Comparison of ENCODE assay signal across 9 cellular contexts in the genomic region with DNA sequence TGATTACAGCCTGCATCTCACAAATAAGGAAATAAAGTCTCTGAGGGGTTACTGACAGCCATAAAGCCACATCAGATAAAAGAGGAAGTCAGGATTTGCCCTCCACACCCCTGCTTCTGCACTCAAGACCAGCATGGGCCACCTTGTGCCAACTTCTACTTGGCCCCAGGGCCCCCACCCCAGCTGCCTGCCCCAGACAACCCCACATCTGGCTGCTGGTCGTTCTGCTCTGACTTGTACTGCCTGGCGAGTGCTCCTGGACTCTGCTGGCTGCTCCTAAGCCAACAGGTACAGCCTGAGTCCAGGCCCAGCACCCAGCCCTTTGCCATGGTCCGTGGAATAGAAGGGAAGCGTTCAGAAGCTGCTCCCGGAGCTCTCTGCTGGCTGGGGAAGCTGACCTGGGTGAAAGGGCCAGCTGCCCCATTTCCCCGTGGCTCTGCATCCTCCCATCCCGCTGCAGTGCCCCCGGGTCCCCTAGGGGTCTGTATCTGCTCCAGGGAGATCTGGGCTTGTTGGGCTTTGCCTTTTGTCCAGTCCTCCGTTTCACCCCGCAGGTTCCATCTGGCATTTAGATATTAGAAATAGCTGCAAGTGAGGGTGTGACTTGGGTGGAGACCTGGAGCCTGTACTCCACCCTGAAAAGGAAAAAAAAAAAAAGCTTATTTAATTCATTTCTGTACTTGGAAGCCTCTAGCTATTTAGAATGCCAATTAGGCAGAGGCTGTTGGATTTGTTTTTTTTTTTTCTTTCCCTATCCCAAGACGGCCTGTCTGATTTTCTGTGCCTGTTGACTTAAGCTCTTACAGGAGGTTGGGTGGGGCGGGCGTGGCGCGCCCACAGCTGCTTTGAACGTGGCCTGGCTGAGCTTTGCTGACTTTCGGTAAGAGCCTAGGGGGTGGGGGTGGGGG.
A peak's percentile ranks its signal among the peaks of the same experiment; 100 is the strongest.
DNase-seq lines count a peak whose midpoint lies in the region; ATAC-seq and FAIRE-seq lines count a peak whose summit lies in the region.
"Had no signal": no experiment of that assay in that cellular context is flagged by ENCODE, and none has a peak within 500 bp of the region (broad histone marks: within the 10 kb centered on the region; RNA-seq: fewer than 3 reads in every experiment).

No MANE protein-coding gene starts in this region.

- WGBS in small intestine, 3 donors, result 10 to 38% (median 28%) methylated on average over 17 of the region's 17 CpGs

- H3K4me3 Mint-ChIP-seq in T-helper 17 cell, result peak overlapping the region; percentile 57

- peaks cover 0 to 6% of the 10 kb centered on the region in 2 donors for H3K4me1 ChIP-seq in small intestine (ENCODE audit: control insufficient read depth in 2 of 2, insufficient read depth in 1 of 2, low read depth in 1 of 2, low read length in 1 of 2)

- ATAC-seq in T-helper 17 cell (peak; percentile 62), Right ventricle myocardium superior (ENCODE audit: poor library complexity) (peak; percentile 72), GM21367 (IDR thresholded peaks at IDR 0.05; ENCODE audit: unreplicated experiment) (no peak)

- no peaks in the 10 kb centered on the region for H3K36me3 ChIP-seq in small intestine (ENCODE audit: control insufficient read depth in 2 of 2, insufficient read depth in 2 of 2, low read length in 2 of 2)

- peaks cover 23% of the 10 kb centered on the region for H3K4me1 Mint-ChIP-seq in T-helper 17 cell

- peak; percentile 43 for DNase-seq in DMS53 (lab: John Stamatoyannopoulos, UW)
- no peak for DNase-seq in DMS53 treated with DMSO at 0.1 percent for 48 hours (lab: John Stamatoyannopoulos, UW; ENCODE audit: unreplicated experiment)
- no peak for DNase-seq in T-helper 17 cell
- DNase-seq in Right ventricle myocardium superior, result peak; percentile 77
- DNase-seq in small intestine, result peak; percentile 84
- no peak for DNase-seq in NCI-H146 treated with DMSO at 0.1 percent for 48 hours (lab: John Stamatoyannopoulos, UW; ENCODE audit: unreplicated experiment)
- DNase-seq in cortex of kidney (lab: John Stamatoyannopoulos, UW), result no peak
- DNase-seq: NCI-H446 had no signal

- H3K9me3 ChIP-seq in T-helper 17 cell (ENCODE audit: control insufficient read depth, low read length, poor library complexity, severe bottlenecking) (no peaks in the 10 kb centered on the region), small intestine (ENCODE audit: control insufficient read depth, low read depth) (no peaks in the 10 kb centered on the region)

- intact Hi-C loops in Right ventricle myocardium superior (cut with DNase I), result no loop called here

- no peaks in the 10 kb centered on the region for H3K36me3 Mint-ChIP-seq in T-helper 17 cell (ENCODE audit: low read depth)

- no peaks in the 10 kb centered on the region for H3K27me3 Mint-ChIP-seq in T-helper 17 cell

- peak overlapping the region; percentile 75 for H3K27ac Mint-ChIP-seq in T-helper 17 cell

- no peaks in the 10 kb centered on the region for H3K27me3 ChIP-seq in small intestine (ENCODE audit: control insufficient read depth in 2 of 2, insufficient read depth in 2 of 2, low read length in 2 of 2)

- H3K27ac ChIP-seq in small intestine (ENCODE audit: low read depth in 1 of 2, low read length in 1 of 2), result peak overlapping the region; percentile 47 to 81

- FAIRE-seq in small intestine (lab: Jason Lieb, UNC), result no peak

- no peak overlapping the region for H3K4me3 ChIP-seq in small intestine (ENCODE audit: low read depth in 1 of 2, low read length in 2 of 2)

Comparison
In these comparisons a context has a peak if more than half of its experiments do, and no peak if none do; other contexts are left out.
1. DNase-seq: peak in DMS53 (single experiment), Right ventricle myocardium superior (single experiment) and small intestine (single experiment); none in DMS53 treated with DMSO at 0.1 percent for 48 hours (single experiment), T-helper 17 cell (0 of 3), NCI-H146 treated with DMSO at 0.1 percent for 48 hours (single experiment) and cortex of kidney (single experiment).